23 cellular contexts compared by ENCODE assay signal in genomic region chr6:118875672-118876071, GRCh38. TPM values are rescaled to one million over a fixed set of nuclear protein-coding genes. Genes with fewer than 3 reads are reported as not detected.
DNase-seq lines count a peak whose midpoint lies in the region; TF ChIP-seq lines count a peak whose summit lies in the region.
"Had no signal": no experiment of that assay in that cellular context is flagged by ENCODE, and none has a peak within 500 bp of the region (broad histone marks: within the 10 kb centered on the region; RNA-seq: fewer than 3 reads in every experiment).

No MANE protein-coding gene starts in this region.

- H3K4me3 Mint-ChIP-seq in osteocyte (ENCODE audit: unreplicated experiment), result no peak overlapping the region
- H3K4me3 Mint-ChIP-seq in immature natural killer cell, result no peak overlapping the region
- H3K4me3 Mint-ChIP-seq: activated CD4-positive, alpha-beta T cell treated with anti-CD3 and anti-CD28 coated beads for 36 hours; activated T-cell treated with anti-CD3 and anti-CD28 coated beads, Interleukin-2, amount 50 U/mL, for 72 hours; CD4-positive, alpha-beta memory T cell; naive thymus-derived CD8-positive, alpha-beta T cell had no signal

- H3K27ac ChIP-seq in HEK293 (ENCODE audit: extremely low read depth, low read depth, low read length) (no peak overlapping the region), WERI-Rb-1 (no peak overlapping the region)
- H3K27ac ChIP-seq: ascending aorta, esophagus squamous epithelium, KMS-11, thyroid gland had no signal

- no peaks in the 10 kb centered on the region for H3K4me1 ChIP-seq in HEK293 (ENCODE audit: control insufficient read depth, insufficient read depth, low read length)
- H3K4me1 ChIP-seq: ascending aorta, esophagus squamous epithelium had no signal

- peak; percentile 31 for DNase-seq in NCI-H2081 treated with DMSO at 0.1 percent for 48 hours (lab: John Stamatoyannopoulos, UW)
- peak; percentile 95 for DNase-seq in NCI-H774 (lab: John Stamatoyannopoulos, UW)
- no peak for DNase-seq in osteocyte (ENCODE audit: extremely low spot score, unreplicated experiment)
- DNase-seq in WERI-Rb-1, result no peak
- no peak for DNase-seq in immature natural killer cell
- DNase-seq in stimulated activated CD4-positive, alpha-beta T cell treated with anti-CD3 and anti-CD28 coated beads, Interleukin-15, amount 100 ng/mL, for 24 hours, result no peak
- no peak for DNase-seq in Kasumi-1 (lab: John Stamatoyannopoulos, UW)
- DNase-seq: activated CD4-positive, alpha-beta T cell treated with anti-CD3 and anti-CD28 coated beads for 36 hours; activated naive CD4-positive, alpha-beta T cell treated with anti-CD3 and anti-CD28 coated beads, Interleukin-2, amount 50 U/mL, for 16 hours; activated T-cell treated with anti-CD3 and anti-CD28 coated beads, Interleukin-2, amount 50 U/mL, for 72 hours; CD4-positive, alpha-beta memory T cell; cerebellar nuclear complex; effector CD8-positive, alpha-beta T cell; esophagus squamous epithelium; naive thymus-derived CD8-positive, alpha-beta T cell; NCI-H226; posterior cingulate gyrus; stimulated activated CD4-positive, alpha-beta T cell treated with anti-CD3 and anti-CD28 coated beads, Interleukin-2, amount 100 ng/mL, for 24 hours; stimulated activated naive CD8-positive, alpha-beta T cell treated with anti-CD3 and anti-CD28 coated beads, Interleukin-15, Interleukin-2, amounts not matched to agents 100 U/mL and 50 U/mL, for 24 hours; thyroid gland had no signal

- no peaks in the 10 kb centered on the region for H3K9me3 Mint-ChIP-seq in osteocyte (ENCODE audit: unreplicated experiment)
- peaks cover 0 to 2% (median 0%) of the 10 kb centered on the region in 6 donors for H3K9me3 Mint-ChIP-seq in immature natural killer cell
- H3K9me3 Mint-ChIP-seq: activated T-cell treated with anti-CD3 and anti-CD28 coated beads, Interleukin-2, amount 50 U/mL, for 72 hours had no signal

- POLR2A ChIA-PET in HEK293 (lab: Yijun Ruan, JAX), result no interaction called here

- H3K27ac Mint-ChIP-seq in osteocyte (ENCODE audit: unreplicated experiment) (peak overlapping the region; percentile 32), immature natural killer cell (no peak overlapping the region)
- H3K27ac Mint-ChIP-seq: activated CD4-positive, alpha-beta T cell treated with anti-CD3 and anti-CD28 coated beads for 36 hours; activated T-cell treated with anti-CD3 and anti-CD28 coated beads, Interleukin-2, amount 50 U/mL, for 72 hours; CD4-positive, alpha-beta memory T cell had no signal

- H3K4me1 Mint-ChIP-seq in osteocyte (ENCODE audit: unreplicated experiment) (peaks cover 23% of the 10 kb centered on the region), immature natural killer cell (peaks cover 23 to 60% of the 10 kb centered on the region in 2 donors)

- H3K36me3 Mint-ChIP-seq in osteocyte (ENCODE audit: unreplicated experiment) (no peaks in the 10 kb centered on the region), immature natural killer cell (peaks cover 0 to 7% (median 3%) of the 10 kb centered on the region in 3 donors)

- H3K27me3 Mint-ChIP-seq in osteocyte (ENCODE audit: unreplicated experiment), result no peaks in the 10 kb centered on the region
- H3K27me3 Mint-ChIP-seq in immature natural killer cell (ENCODE audit: low read depth in 3 of 3), result no peaks in the 10 kb centered on the region
- H3K27me3 Mint-ChIP-seq: activated CD4-positive, alpha-beta T cell treated with anti-CD3 and anti-CD28 coated beads for 36 hours; CD4-positive, alpha-beta memory T cell; naive thymus-derived CD8-positive, alpha-beta T cell had no signal

- H3K9me3 ChIP-seq in HEK293 (ENCODE audit: control insufficient read depth, insufficient read depth, low read depth, low read length) (no peaks in the 10 kb centered on the region), WERI-Rb-1 (ENCODE audit: severe bottlenecking) (no peaks in the 10 kb centered on the region)
- H3K9me3 ChIP-seq: ascending aorta, esophagus squamous epithelium, thyroid gland had no signal

- TF ChIP-seq CTCF in HEK293 (tag by site-specific recombination; IDR thresholded peaks at IDR 0.05) (no peak), osteocyte (IDR thresholded peaks at IDR 0.05) (no peak), WERI-Rb-1 (IDR thresholded peaks at IDR 0.05; ENCODE audit: low read depth, low read length) (no peak)

- CTCF ChIA-PET in HEK293 (lab: Yijun Ruan, JAX), result interaction anchor here (0.7 to 1.1 kb wide), 3 partner anchors 34 to 235 kb away, joined by 3 to 4 read pairs (median 3); partner anchors contain the start of gene MCM9

- H3K36me3 ChIP-seq in HEK293 (ENCODE audit: control insufficient read depth in 2 of 2, insufficient read depth in 1 of 2, low read length in 2 of 2), result no peaks in the 10 kb centered on the region; a peak in 1 of 3 replicates
- H3K36me3 ChIP-seq in WERI-Rb-1, result no peaks in the 10 kb centered on the region
- H3K36me3 ChIP-seq: ascending aorta, esophagus squamous epithelium, thyroid gland had no signal

- H3K27me3 ChIP-seq in WERI-Rb-1 (ENCODE audit: insufficient read depth, low read depth, severe bottlenecking), result no peaks in the 10 kb centered on the region
- H3K27me3 ChIP-seq: ascending aorta, esophagus squamous epithelium, thyroid gland had no signal

- H3K4me3 ChIP-seq in HEK293 (ENCODE audit: low read depth, low read length), result no peak overlapping the region
- no peak overlapping the region for H3K4me3 ChIP-seq in WERI-Rb-1 (ENCODE audit: low read depth, low read length)
- H3K4me3 ChIP-seq: ascending aorta, esophagus squamous epithelium, thyroid gland had no signal

TF ChIP-seq in HEK293, 187 proteins besides CTCF, POLR2A, EP300 and RAD21 (continues in another document):
- TF ChIP-seq, protein P1, sequence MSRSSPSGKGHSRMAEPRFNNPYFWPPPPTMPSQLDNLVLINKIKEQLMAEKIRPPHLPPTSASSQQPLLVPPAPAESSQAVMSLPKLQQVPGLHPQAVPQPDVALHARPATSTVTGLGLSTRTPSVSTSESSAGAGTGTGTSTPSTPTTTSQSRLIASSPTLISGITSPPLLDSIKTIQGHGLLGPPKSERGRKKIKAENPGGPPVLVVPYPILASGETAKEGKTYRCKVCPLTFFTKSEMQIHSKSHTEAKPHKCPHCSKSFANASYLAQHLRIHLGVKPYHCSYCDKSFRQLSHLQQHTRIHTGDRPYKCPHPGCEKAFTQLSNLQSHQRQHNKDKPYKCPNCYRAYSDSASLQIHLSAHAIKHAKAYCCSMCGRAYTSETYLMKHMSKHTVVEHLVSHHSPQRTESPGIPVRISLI (tag by site-specific recombination; IDR thresholded peaks at IDR 0.05), result no peak
- 0 out of 2 replicates have a peak, but pooled peaks have one; percentile 38 for TF ChIP-seq FEZF1 (tag by site-specific recombination; IDR thresholded peaks at IDR 0.05)
- TF ChIP-seq ZNF544 (tag by site-specific recombination; IDR thresholded peaks at IDR 0.05), result no peak
- no peak for TF ChIP-seq ZNF248 (tag by site-specific recombination; IDR thresholded peaks at IDR 0.05)
- TF ChIP-seq KLF8 (tag by site-specific recombination; IDR thresholded peaks at IDR 0.05), result no peak
- no peak for TF ChIP-seq ZNF16 (tag by site-specific recombination; IDR thresholded peaks at IDR 0.05; ENCODE audit: low read depth)
- TF ChIP-seq, protein P2, sequence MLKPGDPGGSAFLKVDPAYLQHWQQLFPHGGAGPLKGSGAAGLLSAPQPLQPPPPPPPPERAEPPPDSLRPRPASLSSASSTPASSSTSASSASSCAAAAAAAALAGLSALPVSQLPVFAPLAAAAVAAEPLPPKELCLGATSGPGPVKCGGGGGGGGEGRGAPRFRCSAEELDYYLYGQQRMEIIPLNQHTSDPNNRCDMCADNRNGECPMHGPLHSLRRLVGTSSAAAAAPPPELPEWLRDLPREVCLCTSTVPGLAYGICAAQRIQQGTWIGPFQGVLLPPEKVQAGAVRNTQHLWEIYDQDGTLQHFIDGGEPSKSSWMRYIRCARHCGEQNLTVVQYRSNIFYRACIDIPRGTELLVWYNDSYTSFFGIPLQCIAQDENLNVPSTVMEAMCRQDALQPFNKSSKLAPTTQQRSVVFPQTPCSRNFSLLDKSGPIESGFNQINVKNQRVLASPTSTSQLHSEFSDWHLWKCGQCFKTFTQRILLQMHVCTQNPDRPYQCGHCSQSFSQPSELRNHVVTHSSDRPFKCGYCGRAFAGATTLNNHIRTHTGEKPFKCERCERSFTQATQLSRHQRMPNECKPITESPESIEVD (tag by site-specific recombination; IDR thresholded peaks at IDR 0.05), result 0 out of 2 replicates have a peak, but pooled peaks have one; percentile 18
- TF ChIP-seq SCRT1 (tag by site-specific recombination; IDR thresholded peaks at IDR 0.05; ENCODE audit: borderline replicate concordance), result no peak
- no peak for TF ChIP-seq ZNF629 (tag by site-specific recombination; IDR thresholded peaks at IDR 0.05)
- TF ChIP-seq, protein P3, sequence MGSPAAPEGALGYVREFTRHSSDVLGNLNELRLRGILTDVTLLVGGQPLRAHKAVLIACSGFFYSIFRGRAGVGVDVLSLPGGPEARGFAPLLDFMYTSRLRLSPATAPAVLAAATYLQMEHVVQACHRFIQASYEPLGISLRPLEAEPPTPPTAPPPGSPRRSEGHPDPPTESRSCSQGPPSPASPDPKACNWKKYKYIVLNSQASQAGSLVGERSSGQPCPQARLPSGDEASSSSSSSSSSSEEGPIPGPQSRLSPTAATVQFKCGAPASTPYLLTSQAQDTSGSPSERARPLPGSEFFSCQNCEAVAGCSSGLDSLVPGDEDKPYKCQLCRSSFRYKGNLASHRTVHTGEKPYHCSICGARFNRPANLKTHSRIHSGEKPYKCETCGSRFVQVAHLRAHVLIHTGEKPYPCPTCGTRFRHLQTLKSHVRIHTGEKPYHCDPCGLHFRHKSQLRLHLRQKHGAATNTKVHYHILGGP (tag by site-specific recombination; IDR thresholded peaks at IDR 0.05), result peak; percentile 72; the same call in 1 of the 2 replicates
- TF ChIP-seq ZNF768 (tag by site-specific recombination; IDR thresholded peaks at IDR 0.05), result no peak
- TF ChIP-seq ZNF654 (tag by site-specific recombination; IDR thresholded peaks at IDR 0.05; ENCODE audit: low read depth), result no peak
- no peak for TF ChIP-seq ZNF639 (tag by site-specific recombination; IDR thresholded peaks at IDR 0.05)
- no peak for TF ChIP-seq ZNF433 (tag by site-specific recombination; IDR thresholded peaks at IDR 0.05; ENCODE audit: low read depth)

RNA-seq across cellular contexts. Expression of gene ASF1A, which starts 18.3 kb away (rescaled TPM):
- total RNA-seq in osteocyte, result 23.7 and 24.9 TPM in 2 replicates
- 10 to 100 TPM; 23.8 to 29.2 (median 26.4) TPM for polyA plus RNA-seq in immature natural killer cell

RNA-seq across cellular contexts. Expression of gene MCM9, which starts 59.3 kb away (rescaled TPM):
- 15.6 and 18.6 TPM in 2 replicates for total RNA-seq in osteocyte
- 10 to 100 TPM; 15.3 to 23.7 (median 16.8) TPM for polyA plus RNA-seq in immature natural killer cell

Comparison
In these comparisons a context has a peak if more than half of its experiments do, and no peak if none do; other contexts are left out.
1. DNase-seq: peak in NCI-H2081 treated with DMSO at 0.1 percent for 48 hours (single experiment) and NCI-H774 (single experiment); none in osteocyte (single experiment), WERI-Rb-1 (single experiment), immature natural killer cell (0 of 3), stimulated activated CD4-positive, alpha-beta T cell treated with anti-CD3 and anti-CD28 coated beads, Interleukin-15, amount 100 ng/mL, for 24 hours (single experiment) and Kasumi-1 (0 of 2).